In genomic region chr13:84985860-84986259, GRCh38 we compare ENCODE assay signal across 1 cellular context.
TF ChIP-seq lines count a peak whose summit lies in the region.

No MANE protein-coding gene starts in this region.

TF ChIP-seq in GM23338, 12 proteins besides CTCF, POLR2A, EP300 and RAD21 (continued from another document):
- TF ChIP-seq CREB1 (CRISPR knock-in tag; IDR thresholded peaks at IDR 0.05; ENCODE audit: low read depth) (no peak), ZNF462 (CRISPR knock-in tag; IDR thresholded peaks at IDR 0.05) (no peak), POLR2AphosphoS5 (IDR thresholded peaks at IDR 0.05; ENCODE audit: low read depth) (no peak)
